ENCODE assay signal across 1 cellular context in the genomic region with DNA sequence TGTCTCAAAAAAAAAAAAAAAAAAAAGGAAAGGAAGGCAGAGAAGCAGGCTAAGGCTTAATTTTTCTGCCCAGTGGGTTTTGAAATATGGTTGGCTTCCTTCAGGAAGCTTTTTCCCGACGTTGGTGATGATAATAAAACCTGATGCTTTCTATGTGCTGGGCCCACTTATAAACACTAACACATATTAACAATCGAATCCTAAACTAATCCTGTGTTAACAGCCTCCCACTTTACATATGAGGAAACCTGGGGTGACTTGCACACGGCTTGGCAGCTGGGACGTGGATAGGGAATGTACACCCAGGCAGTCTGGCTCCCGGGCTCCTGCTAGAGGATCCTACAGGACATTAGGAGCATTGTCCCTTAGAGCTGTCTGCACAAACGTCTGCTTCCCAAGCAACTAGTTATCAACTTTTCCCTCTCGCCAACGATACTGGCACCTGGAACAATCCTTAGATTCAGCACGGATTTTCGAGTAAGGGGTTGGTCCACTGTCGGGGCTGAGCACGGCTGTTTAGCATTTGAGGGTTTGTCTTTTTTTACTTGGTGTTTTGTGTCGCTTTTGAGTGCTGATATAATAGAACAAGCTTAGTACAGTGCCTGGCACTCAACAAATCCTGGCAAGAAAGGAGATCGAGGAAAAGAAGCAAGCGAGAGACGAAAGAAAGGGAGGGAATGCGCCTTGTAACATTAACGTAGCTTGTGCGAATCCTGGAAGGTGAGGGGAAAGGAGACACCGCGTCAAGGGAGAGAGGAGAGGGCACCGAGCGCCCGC.
TF ChIP-seq lines count a peak whose summit lies in the region.

No MANE protein-coding gene starts in this region.

TF ChIP-seq in H1, 55 proteins besides CTCF, POLR2A, EP300 and RAD21 (continued from another document):
- TF ChIP-seq ZNF274 (IDR thresholded peaks at IDR 0.05; ENCODE audit: borderline replicate concordance, extremely low read depth, low read length) (no peak), CBX5 (IDR thresholded peaks at IDR 0.05; ENCODE audit: low read depth, low read length) (no peak), KDM4A (IDR thresholded peaks at IDR 0.05; ENCODE audit: low read depth, low read length, severe bottlenecking) (peak; percentile 25), ATF3 (IDR thresholded peaks at IDR 0.05; ENCODE audit: insufficient read depth, low read depth, low read length) (no peak), POLR2AphosphoS5 (IDR thresholded peaks at IDR 0.05; ENCODE audit: low read depth, low read length) (peak; percentile 58; the same call in 1 of the 2 replicates), E2F6 (IDR thresholded peaks at IDR 0.05) (peak; percentile 72; the same call in 1 of the 2 replicates), SIN3A (conservative IDR thresholded peaks at IDR 0.05 in 1 of 2, IDR thresholded peaks at IDR 0.05 in 1 of 2; ENCODE audit: low read depth in 1 of 2, low read length in 2 of 2) (no peak), CTBP2 (IDR thresholded peaks at IDR 0.05; ENCODE audit: borderline replicate concordance, insufficient read depth, insufficient read length, low read length) (no peak), TAF7 (optimal IDR thresholded peaks at IDR 0.05; ENCODE audit: borderline replicate concordance, low read depth, low read length) (no peak), BRCA1 (IDR thresholded peaks at IDR 0.05; ENCODE audit: low read depth, low read length) (no peak), FOSL1 (IDR thresholded peaks at IDR 0.05; ENCODE audit: insufficient read depth, low read depth, low read length) (no peak), POU5F1 (IDR thresholded peaks at IDR 0.05; ENCODE audit: low read depth, low read length) (no peak), TAF1 (IDR thresholded peaks at IDR 0.05; ENCODE audit: low read depth, low read length) (peak; percentile 57; the same call in 1 of the 2 replicates), NANOG (IDR thresholded peaks at IDR 0.05; ENCODE audit: insufficient read depth, low read depth, low read length, poor library complexity, severe bottlenecking) (no peak), ASH2L (IDR thresholded peaks at IDR 0.05; ENCODE audit: low read length) (peak; percentile 13)
- TF ChIP-seq, protein P1, sequence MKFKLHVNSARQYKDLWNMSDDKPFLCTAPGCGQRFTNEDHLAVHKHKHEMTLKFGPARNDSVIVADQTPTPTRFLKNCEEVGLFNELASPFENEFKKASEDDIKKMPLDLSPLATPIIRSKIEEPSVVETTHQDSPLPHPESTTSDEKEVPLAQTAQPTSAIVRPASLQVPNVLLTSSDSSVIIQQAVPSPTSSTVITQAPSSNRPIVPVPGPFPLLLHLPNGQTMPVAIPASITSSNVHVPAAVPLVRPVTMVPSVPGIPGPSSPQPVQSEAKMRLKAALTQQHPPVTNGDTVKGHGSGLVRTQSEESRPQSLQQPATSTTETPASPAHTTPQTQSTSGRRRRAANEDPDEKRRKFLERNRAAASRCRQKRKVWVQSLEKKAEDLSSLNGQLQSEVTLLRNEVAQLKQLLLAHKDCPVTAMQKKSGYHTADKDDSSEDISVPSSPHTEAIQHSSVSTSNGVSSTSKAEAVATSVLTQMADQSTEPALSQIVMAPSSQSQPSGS (IDR thresholded peaks at IDR 0.05; ENCODE audit: low read length): no peak
- TF ChIP-seq, protein P2, sequence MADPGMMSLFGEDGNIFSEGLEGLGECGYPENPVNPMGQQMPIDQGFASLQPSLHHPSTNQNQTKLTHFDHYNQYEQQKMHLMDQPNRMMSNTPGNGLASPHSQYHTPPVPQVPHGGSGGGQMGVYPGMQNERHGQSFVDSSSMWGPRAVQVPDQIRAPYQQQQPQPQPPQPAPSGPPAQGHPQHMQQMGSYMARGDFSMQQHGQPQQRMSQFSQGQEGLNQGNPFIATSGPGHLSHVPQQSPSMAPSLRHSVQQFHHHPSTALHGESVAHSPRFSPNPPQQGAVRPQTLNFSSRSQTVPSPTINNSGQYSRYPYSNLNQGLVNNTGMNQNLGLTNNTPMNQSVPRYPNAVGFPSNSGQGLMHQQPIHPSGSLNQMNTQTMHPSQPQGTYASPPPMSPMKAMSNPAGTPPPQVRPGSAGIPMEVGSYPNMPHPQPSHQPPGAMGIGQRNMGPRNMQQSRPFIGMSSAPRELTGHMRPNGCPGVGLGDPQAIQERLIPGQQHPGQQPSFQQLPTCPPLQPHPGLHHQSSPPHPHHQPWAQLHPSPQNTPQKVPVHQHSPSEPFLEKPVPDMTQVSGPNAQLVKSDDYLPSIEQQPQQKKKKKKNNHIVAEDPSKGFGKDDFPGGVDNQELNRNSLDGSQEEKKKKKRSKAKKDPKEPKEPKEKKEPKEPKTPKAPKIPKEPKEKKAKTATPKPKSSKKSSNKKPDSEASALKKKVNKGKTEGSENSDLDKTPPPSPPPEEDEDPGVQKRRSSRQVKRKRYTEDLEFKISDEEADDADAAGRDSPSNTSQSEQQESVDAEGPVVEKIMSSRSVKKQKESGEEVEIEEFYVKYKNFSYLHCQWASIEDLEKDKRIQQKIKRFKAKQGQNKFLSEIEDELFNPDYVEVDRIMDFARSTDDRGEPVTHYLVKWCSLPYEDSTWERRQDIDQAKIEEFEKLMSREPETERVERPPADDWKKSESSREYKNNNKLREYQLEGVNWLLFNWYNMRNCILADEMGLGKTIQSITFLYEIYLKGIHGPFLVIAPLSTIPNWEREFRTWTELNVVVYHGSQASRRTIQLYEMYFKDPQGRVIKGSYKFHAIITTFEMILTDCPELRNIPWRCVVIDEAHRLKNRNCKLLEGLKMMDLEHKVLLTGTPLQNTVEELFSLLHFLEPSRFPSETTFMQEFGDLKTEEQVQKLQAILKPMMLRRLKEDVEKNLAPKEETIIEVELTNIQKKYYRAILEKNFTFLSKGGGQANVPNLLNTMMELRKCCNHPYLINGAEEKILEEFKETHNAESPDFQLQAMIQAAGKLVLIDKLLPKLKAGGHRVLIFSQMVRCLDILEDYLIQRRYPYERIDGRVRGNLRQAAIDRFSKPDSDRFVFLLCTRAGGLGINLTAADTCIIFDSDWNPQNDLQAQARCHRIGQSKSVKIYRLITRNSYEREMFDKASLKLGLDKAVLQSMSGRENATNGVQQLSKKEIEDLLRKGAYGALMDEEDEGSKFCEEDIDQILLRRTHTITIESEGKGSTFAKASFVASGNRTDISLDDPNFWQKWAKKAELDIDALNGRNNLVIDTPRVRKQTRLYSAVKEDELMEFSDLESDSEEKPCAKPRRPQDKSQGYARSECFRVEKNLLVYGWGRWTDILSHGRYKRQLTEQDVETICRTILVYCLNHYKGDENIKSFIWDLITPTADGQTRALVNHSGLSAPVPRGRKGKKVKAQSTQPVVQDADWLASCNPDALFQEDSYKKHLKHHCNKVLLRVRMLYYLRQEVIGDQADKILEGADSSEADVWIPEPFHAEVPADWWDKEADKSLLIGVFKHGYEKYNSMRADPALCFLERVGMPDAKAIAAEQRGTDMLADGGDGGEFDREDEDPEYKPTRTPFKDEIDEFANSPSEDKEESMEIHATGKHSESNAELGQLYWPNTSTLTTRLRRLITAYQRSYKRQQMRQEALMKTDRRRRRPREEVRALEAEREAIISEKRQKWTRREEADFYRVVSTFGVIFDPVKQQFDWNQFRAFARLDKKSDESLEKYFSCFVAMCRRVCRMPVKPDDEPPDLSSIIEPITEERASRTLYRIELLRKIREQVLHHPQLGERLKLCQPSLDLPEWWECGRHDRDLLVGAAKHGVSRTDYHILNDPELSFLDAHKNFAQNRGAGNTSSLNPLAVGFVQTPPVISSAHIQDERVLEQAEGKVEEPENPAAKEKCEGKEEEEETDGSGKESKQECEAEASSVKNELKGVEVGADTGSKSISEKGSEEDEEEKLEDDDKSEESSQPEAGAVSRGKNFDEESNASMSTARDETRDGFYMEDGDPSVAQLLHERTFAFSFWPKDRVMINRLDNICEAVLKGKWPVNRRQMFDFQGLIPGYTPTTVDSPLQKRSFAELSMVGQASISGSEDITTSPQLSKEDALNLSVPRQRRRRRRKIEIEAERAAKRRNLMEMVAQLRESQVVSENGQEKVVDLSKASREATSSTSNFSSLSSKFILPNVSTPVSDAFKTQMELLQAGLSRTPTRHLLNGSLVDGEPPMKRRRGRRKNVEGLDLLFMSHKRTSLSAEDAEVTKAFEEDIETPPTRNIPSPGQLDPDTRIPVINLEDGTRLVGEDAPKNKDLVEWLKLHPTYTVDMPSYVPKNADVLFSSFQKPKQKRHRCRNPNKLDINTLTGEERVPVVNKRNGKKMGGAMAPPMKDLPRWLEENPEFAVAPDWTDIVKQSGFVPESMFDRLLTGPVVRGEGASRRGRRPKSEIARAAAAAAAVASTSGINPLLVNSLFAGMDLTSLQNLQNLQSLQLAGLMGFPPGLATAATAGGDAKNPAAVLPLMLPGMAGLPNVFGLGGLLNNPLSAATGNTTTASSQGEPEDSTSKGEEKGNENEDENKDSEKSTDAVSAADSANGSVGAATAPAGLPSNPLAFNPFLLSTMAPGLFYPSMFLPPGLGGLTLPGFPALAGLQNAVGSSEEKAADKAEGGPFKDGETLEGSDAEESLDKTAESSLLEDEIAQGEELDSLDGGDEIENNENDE (IDR thresholded peaks at IDR 0.05; ENCODE audit: insufficient replicate concordance, low read length): no peak
